In the genomic region with DNA sequence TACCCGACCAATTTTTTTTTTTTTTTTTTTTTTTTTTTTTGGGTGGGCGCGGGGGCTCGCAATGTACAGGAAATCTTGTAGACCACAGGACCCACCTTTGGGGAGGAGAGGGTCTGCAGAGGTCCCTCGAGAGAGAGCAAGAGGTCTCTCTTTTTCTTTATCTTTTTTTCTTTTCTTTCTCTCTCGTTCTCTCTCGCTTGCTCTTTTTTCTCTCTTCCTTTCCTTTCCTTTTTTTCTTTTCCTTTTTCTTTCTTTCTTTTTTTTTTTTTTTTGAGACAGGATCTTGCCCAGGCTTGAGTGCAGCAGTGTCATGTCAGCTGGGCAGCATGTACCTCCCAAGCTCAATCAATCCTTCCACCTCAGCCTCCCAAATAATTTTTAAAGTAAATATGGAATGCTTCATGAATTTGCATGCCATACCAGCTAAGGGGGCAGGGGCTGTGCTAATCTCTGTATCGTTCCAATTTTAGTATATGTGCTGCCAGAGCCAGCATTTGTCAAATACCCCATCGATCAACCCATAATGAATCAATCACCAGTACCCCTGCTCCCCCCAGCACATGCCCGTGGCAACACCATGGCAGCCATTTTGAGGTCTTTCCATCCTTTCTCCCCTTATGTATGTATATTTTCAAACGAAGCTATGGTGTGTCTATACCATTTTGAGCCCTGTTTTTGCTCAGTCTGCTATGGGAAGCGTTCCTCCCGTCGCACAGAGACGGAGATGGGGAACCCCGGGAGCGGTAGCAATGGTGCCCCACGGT, we compare ENCODE assay signal across 9 cellular contexts. TPM values are rescaled to one million over a fixed set of nuclear protein-coding genes. Genes with fewer than 3 reads are reported as not detected.
DNase-seq lines count a peak whose midpoint lies in the region; ATAC-seq and TF ChIP-seq lines count a peak whose summit lies in the region.
"Had no signal": no experiment of that assay in that cellular context is flagged by ENCODE, and none has a peak within 500 bp of the region (broad histone marks: within the 10 kb centered on the region; RNA-seq: fewer than 3 reads in every experiment).

No MANE protein-coding gene starts in this region.

- intact Hi-C loops in CD4-positive, alpha-beta T cell (cut with DNase I, micrococcal nuclease) = no loop called here
- intact Hi-C loops in colonic mucosa (cut with DNase I) = no loop called here

- H3K27me3 Mint-ChIP-seq in CD4-positive, alpha-beta T cell = peaks cover 47% of the 10 kb centered on the region
- peaks cover 18% of the 10 kb centered on the region for H3K27me3 Mint-ChIP-seq in neural crest cell (ENCODE audit: low read depth)
- H3K27me3 Mint-ChIP-seq in mesothelial cell of epicardium (ENCODE audit: low read depth) = peaks cover 26% of the 10 kb centered on the region

- H3K4me1 ChIP-seq in colonic mucosa = no peaks in the 10 kb centered on the region

- peaks cover 13% of the 10 kb centered on the region for H3K4me1 Mint-ChIP-seq in CD4-positive, alpha-beta T cell (ENCODE audit: low read depth)
- peaks cover 4% of the 10 kb centered on the region for H3K4me1 Mint-ChIP-seq in neural crest cell
- H3K4me1 Mint-ChIP-seq in mesothelial cell of epicardium = peaks cover under 1% of the 10 kb centered on the region

- POLR2A ChIA-PET in CD4-positive, alpha-beta T cell (lab: Charles Lee) = interaction anchor here (0.9 kb wide), 1 partner anchor 212 kb away, joined by 3 read pairs; a partner anchor contains a TSS

- H3K4me3 ChIP-seq in Jurkat, Clone E6-1 (ENCODE audit: low read length) = peak overlapping the region; percentile 60
- H3K4me3 ChIP-seq in colonic mucosa = peak overlapping the region; percentile 43

- H3K27me3 ChIP-seq in CD4-positive, alpha-beta T cell (ENCODE audit: control insufficient read depth, insufficient read depth, low read length) = peaks cover 37% of the 10 kb centered on the region
- no peaks in the 10 kb centered on the region for H3K27me3 ChIP-seq in colonic mucosa

- CTCF ChIA-PET in CD4-positive, alpha-beta T cell (lab: Charles Lee) = no interaction called here

- no peaks in the 10 kb centered on the region for H3K9me3 Mint-ChIP-seq in CD4-positive, alpha-beta T cell
- H3K9me3 Mint-ChIP-seq in neural crest cell = no peaks in the 10 kb centered on the region
- no peaks in the 10 kb centered on the region for H3K9me3 Mint-ChIP-seq in mesothelial cell of epicardium

- TF ChIP-seq CTCF in CD4-positive, alpha-beta T cell (IDR thresholded peaks at IDR 0.05) = no peak
- TF ChIP-seq CTCF in colonic mucosa (IDR thresholded peaks at IDR 0.05) (no peak), neural crest cell (conservative IDR thresholded peaks at IDR 0.05) (no peak), mesothelial cell of epicardium (IDR thresholded peaks at IDR 0.05; ENCODE audit: unreplicated experiment) (no peak)

- no peaks in the 10 kb centered on the region for H3K36me3 ChIP-seq in colonic mucosa

- no peak for ATAC-seq in CD4-positive, alpha-beta T cell (ENCODE audit: poor library complexity)
- no peak for ATAC-seq in HG02798 (IDR thresholded peaks at IDR 0.05; ENCODE audit: poor library complexity, unreplicated experiment)

- no peaks in the 10 kb centered on the region for H3K9me3 ChIP-seq in CD4-positive, alpha-beta T cell (ENCODE audit: control insufficient read depth, low read length)
- H3K9me3 ChIP-seq in colonic mucosa = no peaks in the 10 kb centered on the region

- no peak overlapping the region for H3K9ac ChIP-seq in colonic mucosa (ENCODE audit: low read depth in 2 of 2, low read length in 2 of 2)

- H3K27ac Mint-ChIP-seq in CD4-positive, alpha-beta T cell = no peak overlapping the region
- H3K27ac Mint-ChIP-seq in neural crest cell (ENCODE audit: unreplicated experiment) (peak overlapping the region; percentile 78), mesothelial cell of epicardium (no peak overlapping the region)

- peak overlapping the region; percentile 85 for H3K4me3 Mint-ChIP-seq in CD4-positive, alpha-beta T cell
- H3K4me3 Mint-ChIP-seq in neural crest cell = no peak overlapping the region
- H3K4me3 Mint-ChIP-seq in mesothelial cell of epicardium = no peak overlapping the region

- H3K27ac ChIP-seq in CD4-positive, alpha-beta T cell (ENCODE audit: low read depth, low read length) = no peak overlapping the region
- no peak overlapping the region for H3K27ac ChIP-seq in colonic mucosa

- H3K36me3 Mint-ChIP-seq in CD4-positive, alpha-beta T cell (ENCODE audit: low read depth) = no peaks in the 10 kb centered on the region
- H3K36me3 Mint-ChIP-seq in neural crest cell (ENCODE audit: low read depth) (no peaks in the 10 kb centered on the region), mesothelial cell of epicardium (no peaks in the 10 kb centered on the region)

- DNase-seq in CD4-positive, alpha-beta T cell = no peak
- no peak for DNase-seq in Jurkat, Clone E6-1 (ENCODE audit: low read depth, low spot score)
- no peak for DNase-seq in colonic mucosa
- DNase-seq in neural crest cell (ENCODE audit: low read depth, low spot score) = no peak
- DNase-seq in hypothalamus (lab: John Stamatoyannopoulos, UW) = no peak
- no peak for DNase-seq in mesothelial cell of epicardium (ENCODE audit: low spot score in 2 of 2, unreplicated experiment in 2 of 2)
- DNase-seq in midbrain (lab: John Stamatoyannopoulos, UW) = no peak
- DNase-seq: NCI-H226 had no signal

RNA-seq across cellular contexts. Expression of a gene that starts 9.3 kb away (rescaled TPM):
- under 1 TPM; 0.05 to 0.14 TPM for total RNA-seq in CD4-positive, alpha-beta T cell
- 3.7 TPM for polyA plus RNA-seq in Jurkat, Clone E6-1 (2012; ENCODE audit: insufficient read depth, insufficient read length)
- total RNA-seq in colonic mucosa (1 to 10 TPM; 3.2 to 4.3 TPM), neural crest cell (2.7 and 4.1 TPM in 2 replicates), mesothelial cell of epicardium (10.6 to 10.9 TPM (median 10.6 TPM) in 3 replicates)
